Comparison of ENCODE assay signal across 13 cellular contexts in the genomic region with DNA sequence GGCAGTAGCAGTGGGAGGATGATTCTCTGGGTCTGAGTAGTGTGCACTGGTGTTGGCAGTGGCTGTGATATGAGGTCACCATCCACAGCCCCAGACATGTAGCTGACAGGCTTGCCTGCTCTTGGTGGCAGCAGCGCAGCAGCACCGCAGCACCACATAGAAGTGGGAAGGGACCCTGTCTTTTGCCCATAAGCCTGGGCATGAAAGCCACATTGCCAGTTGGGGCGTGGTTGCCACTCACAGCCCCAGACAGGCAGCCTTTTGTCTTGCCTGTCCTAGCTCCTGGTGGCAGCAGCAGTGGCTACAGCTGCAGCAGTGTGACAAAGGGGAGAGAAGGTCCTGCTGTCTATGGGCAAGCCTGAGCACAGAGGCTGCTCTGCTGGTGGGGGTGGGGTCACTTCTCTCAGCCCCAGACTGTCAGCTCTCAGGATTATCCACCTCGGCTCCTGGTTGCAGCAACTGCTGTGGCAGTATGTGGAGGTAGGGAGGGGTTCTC.
DNase-seq lines count a peak whose midpoint lies in the region; ATAC-seq and TF ChIP-seq lines count a peak whose summit lies in the region.
"Had no signal": no experiment of that assay in that cellular context is flagged by ENCODE, and none has a peak within 500 bp of the region (broad histone marks: within the 10 kb centered on the region; RNA-seq: fewer than 3 reads in every experiment).

No MANE protein-coding gene starts in this region.

- DNase-seq in DMS153 (lab: John Stamatoyannopoulos, UW), result peak; percentile 65
- peak; percentile 34 for DNase-seq in NCI-H2107 (lab: John Stamatoyannopoulos, UW)
- DNase-seq in dorsolateral prefrontal cortex, result peak; percentile 8 to 92 (median 84)
- DNase-seq in natural killer cell treated with Interleukin-12 subunit alpha and Interleukin-12 subunit beta and Interleukin-15 and Interleukin-18, amount 100 ng/mL, for 72 hours (ENCODE audit: low spot score), result no peak
- no peak for DNase-seq in HAP-1 (ENCODE audit: low spot score in 2 of 2)
- DNase-seq in prostate gland (ENCODE audit: low spot score), result no peak
- DNase-seq: activated T-cell treated with anti-CD3 and anti-CD28 coated beads for 4 hours, lower lobe of right lung, NCI-H446, pancreas had no signal

- H3K27ac ChIP-seq in dorsolateral prefrontal cortex (peak overlapping the region; percentile 43 to 97 (median 90)), prostate gland (no peak overlapping the region)
- H3K27ac ChIP-seq: lower lobe of right lung, pancreas, SJSA1 had no signal

- peaks cover 9 to 38% of the 10 kb centered on the region in 2 donors for H3K27me3 Mint-ChIP-seq in natural killer cell treated with Interleukin-12 subunit alpha and Interleukin-12 subunit beta and Interleukin-15 and Interleukin-18, amount 100 ng/mL, for 72 hours

- H3K4me3 ChIP-seq in dorsolateral prefrontal cortex (peak overlapping the region in 57 of 59 donors; percentile 9 to 71 (median 46)), HAP-1 (no peak overlapping the region), prostate gland (no peak overlapping the region)
- H3K4me3 ChIP-seq: lower lobe of right lung, pancreas, SJSA1 had no signal

- TF ChIP-seq CTCF in dorsolateral prefrontal cortex (IDR thresholded peaks at IDR 0.05 in 54 of 56, conservative IDR thresholded peaks at IDR 0.05 in 2 of 56; ENCODE audit: low read depth in 1 of 56, partially characterized antibody in 56 of 56) (peak in 25 of 56 donors; percentile 4 to 50 (median 23)), prostate gland (IDR thresholded peaks at IDR 0.05) (no peak)

- no peak overlapping the region for H3K27ac Mint-ChIP-seq in natural killer cell treated with Interleukin-12 subunit alpha and Interleukin-12 subunit beta and Interleukin-15 and Interleukin-18, amount 100 ng/mL, for 72 hours

- WGBS in prostate gland, result 44% methylated on average over 4 of the region's 4 CpGs

- intact Hi-C loops in dorsolateral prefrontal cortex (cut with DNase I) (loop anchor here (5.0 to 10.0 kb wide), 3 partner anchors 57 to 175 kb away; no protein-coding TSS in a partner anchor), prostate gland (cut with DNase I) (no loop called here)

- no peak overlapping the region for H3K4me3 Mint-ChIP-seq in natural killer cell treated with Interleukin-12 subunit alpha and Interleukin-12 subunit beta and Interleukin-15 and Interleukin-18, amount 100 ng/mL, for 72 hours

- TF ChIP-seq POLR2A in prostate gland (IDR thresholded peaks at IDR 0.05), result no peak

- H3K27me3 ChIP-seq in dorsolateral prefrontal cortex, result no peaks in the 10 kb centered on the region
- H3K27me3 ChIP-seq in HAP-1 (ENCODE audit: low read depth), result no peaks in the 10 kb centered on the region; the same call in 1 of the 2 replicates
- H3K27me3 ChIP-seq in prostate gland (replicated peaks; ENCODE audit: insufficient read depth), result no peaks in the 10 kb centered on the region
- H3K27me3 ChIP-seq: pancreas, SJSA1 had no signal

- in situ Hi-C loops in HAP-1 (cut with MboI; ENCODE audit: low sequenced_read_pairs), result no loop called here

- ATAC-seq in natural killer cell treated with Interleukin-12 subunit alpha and Interleukin-12 subunit beta and Interleukin-15 and Interleukin-18, amount 100 ng/mL, for 72 hours, result peak; percentile 31 to 40
- ATAC-seq in GM19467 (IDR thresholded peaks at IDR 0.05; ENCODE audit: unreplicated experiment) (no peak), GM19395 (IDR thresholded peaks at IDR 0.05; ENCODE audit: unreplicated experiment) (no peak)
- ATAC-seq: lower lobe of right lung, pancreas had no signal

- peaks cover 32% of the 10 kb centered on the region for H3K36me3 Mint-ChIP-seq in natural killer cell treated with Interleukin-12 subunit alpha and Interleukin-12 subunit beta and Interleukin-15 and Interleukin-18, amount 100 ng/mL, for 72 hours

- no peaks in the 10 kb centered on the region for H3K4me1 ChIP-seq in HAP-1
- no peaks in the 10 kb centered on the region for H3K4me1 ChIP-seq in prostate gland (replicated peaks)
- H3K4me1 ChIP-seq: lower lobe of right lung, pancreas, SJSA1 had no signal

- H3K9me3 ChIP-seq in HAP-1 (peaks cover 2% of the 10 kb centered on the region; the same call in 1 of the 2 replicates), prostate gland (no peaks in the 10 kb centered on the region)
- H3K9me3 ChIP-seq: pancreas, SJSA1 had no signal

- H3K36me3 ChIP-seq in HAP-1 (replicated peaks) (no peaks in the 10 kb centered on the region), prostate gland (no peaks in the 10 kb centered on the region)
- H3K36me3 ChIP-seq: lower lobe of right lung, pancreas, SJSA1 had no signal

- no peaks in the 10 kb centered on the region for H3K4me1 Mint-ChIP-seq in natural killer cell treated with Interleukin-12 subunit alpha and Interleukin-12 subunit beta and Interleukin-15 and Interleukin-18, amount 100 ng/mL, for 72 hours (ENCODE audit: low read depth in 2 of 2)

- H3K9me3 Mint-ChIP-seq in natural killer cell treated with Interleukin-12 subunit alpha and Interleukin-12 subunit beta and Interleukin-15 and Interleukin-18, amount 100 ng/mL, for 72 hours, result peaks cover 18% of the 10 kb centered on the region

Comparison
In these comparisons a context has a peak if more than half of its experiments do, and no peak if none do; other contexts are left out.
1. DNase-seq: peak in DMS153 (single experiment), NCI-H2107 (single experiment) and dorsolateral prefrontal cortex (10 of 10); none in natural killer cell treated with Interleukin-12 subunit alpha and Interleukin-12 subunit beta and Interleukin-15 and Interleukin-18, amount 100 ng/mL, for 72 hours (single experiment), HAP-1 (0 of 2) and prostate gland (single experiment).
2. H3K27ac ChIP-seq: peak in dorsolateral prefrontal cortex (59 of 59); none in prostate gland (0 of 2).
3. H3K4me3 ChIP-seq: peak in dorsolateral prefrontal cortex (57 of 59); none in HAP-1 (single experiment) and prostate gland (0 of 2).
4. ATAC-seq: peak in natural killer cell treated with Interleukin-12 subunit alpha and Interleukin-12 subunit beta and Interleukin-15 and Interleukin-18, amount 100 ng/mL, for 72 hours (2 of 2); none in GM19467 (single experiment) and GM19395 (single experiment).